Comparison of ENCODE assay signal across 1 cellular context in genomic region chr3:129688310-129688895, GRCh38.
A peak's percentile ranks its signal among the peaks of the same experiment; 100 is the strongest.
TF ChIP-seq lines count a peak whose summit lies in the region.

No MANE protein-coding gene starts in this region.

TF ChIP-seq in HepG2, 621 proteins besides CTCF, POLR2A, EP300 and RAD21 (continued from another document and continues in another):
- TF ChIP-seq ZBTB4 (CRISPR knock-in tag; IDR thresholded peaks at IDR 0.05; ENCODE audit: borderline replicate concordance): 0 out of 2 replicates have a peak, but pooled peaks have one; percentile 24
- TF ChIP-seq KDM5A (IDR thresholded peaks at IDR 0.05; ENCODE audit: borderline replicate concordance, low read length): peak; percentile 58; the same call in 1 of the 2 replicates
- TF ChIP-seq ZNF614 (CRISPR knock-in tag; IDR thresholded peaks at IDR 0.05; ENCODE audit: borderline replicate concordance): 0 out of 2 replicates have a peak, but pooled peaks have one; percentile 63
- no peak for TF ChIP-seq NR2F2 (IDR thresholded peaks at IDR 0.05; ENCODE audit: borderline replicate concordance, low read depth)
- TF ChIP-seq KDM2A (CRISPR knock-in tag; IDR thresholded peaks at IDR 0.05; ENCODE audit: borderline replicate concordance, low read depth): 0 out of 2 replicates have a peak, but pooled peaks have one; percentile 22
- no peak for TF ChIP-seq JUN (CRISPR knock-in tag; IDR thresholded peaks at IDR 0.05)
- no peak; the same call in 1 of the 2 replicates for TF ChIP-seq YEATS4 (CRISPR knock-in tag; IDR thresholded peaks at IDR 0.05; ENCODE audit: borderline replicate concordance)
- TF ChIP-seq SAP130 (CRISPR knock-in tag; IDR thresholded peaks at IDR 0.05; ENCODE audit: low read depth): peak; percentile 76
- TF ChIP-seq ARID4A (CRISPR knock-in tag; IDR thresholded peaks at IDR 0.05; ENCODE audit: borderline replicate concordance): peak; percentile 49; the same call in 1 of the 2 replicates
- 0 out of 2 replicates have a peak, but pooled peaks have one; percentile 24 for TF ChIP-seq ZNF335 (CRISPR knock-in tag; IDR thresholded peaks at IDR 0.05)
- TF ChIP-seq MED1 (CRISPR knock-in tag; IDR thresholded peaks at IDR 0.05): peak; percentile 58
- peak; percentile 18; the same call in 1 of the 2 replicates for TF ChIP-seq FOSL2 (CRISPR knock-in tag; IDR thresholded peaks at IDR 0.05)
- 0 out of 2 replicates have a peak, but pooled peaks have one; percentile 14 for TF ChIP-seq PPARG (CRISPR knock-in tag; conservative IDR thresholded peaks at IDR 0.05)
- TF ChIP-seq ZBTB38 (CRISPR knock-in tag; IDR thresholded peaks at IDR 0.05): peak; percentile 28; the same call in 1 of the 2 replicates
- no peak for TF ChIP-seq ETS1 (CRISPR knock-in tag; IDR thresholded peaks at IDR 0.05)
- TF ChIP-seq CBX5 (CRISPR knock-in tag; IDR thresholded peaks at IDR 0.05; ENCODE audit: borderline replicate concordance): 0 out of 2 replicates have a peak, but pooled peaks have one; percentile 45
- no peak for TF ChIP-seq RFXAP (CRISPR knock-in tag; IDR thresholded peaks at IDR 0.05; ENCODE audit: borderline replicate concordance)
- peak; percentile 4; the same call in 1 of the 2 replicates for TF ChIP-seq ZNF362 (CRISPR knock-in tag; IDR thresholded peaks at IDR 0.05; ENCODE audit: borderline replicate concordance)
- TF ChIP-seq HMG20B (CRISPR knock-in tag; conservative IDR thresholded peaks at IDR 0.05): 0 out of 2 replicates have a peak, but pooled peaks have one; percentile 39
- TF ChIP-seq TIGD3 (CRISPR knock-in tag; IDR thresholded peaks at IDR 0.05; ENCODE audit: borderline replicate concordance): 0 out of 2 replicates have a peak, but pooled peaks have one; percentile 52
- TF ChIP-seq MEIS2 (CRISPR knock-in tag; IDR thresholded peaks at IDR 0.05): 0 out of 2 replicates have a peak, but pooled peaks have one; percentile 10
- 0 out of 2 replicates have a peak, but pooled peaks have one; percentile 61 for TF ChIP-seq ZNF124 (CRISPR knock-in tag; IDR thresholded peaks at IDR 0.05)
- peak; percentile 31; the same call in 1 of the 2 replicates for TF ChIP-seq ZGPAT (CRISPR knock-in tag; IDR thresholded peaks at IDR 0.05)
- 0 out of 2 replicates have a peak, but pooled peaks have one; percentile 43 for TF ChIP-seq HNF1B (CRISPR knock-in tag; IDR thresholded peaks at IDR 0.05)
- TF ChIP-seq POGZ (CRISPR knock-in tag; IDR thresholded peaks at IDR 0.05): peak; percentile 19; the same call in 1 of the 2 replicates
- TF ChIP-seq ARID5B (CRISPR knock-in tag; IDR thresholded peaks at IDR 0.05): peak; percentile 15; the same call in 1 of the 2 replicates
- TF ChIP-seq LCORL (IDR thresholded peaks at IDR 0.05): no peak
- TF ChIP-seq LCORL (CRISPR knock-in tag; IDR thresholded peaks at IDR 0.05): 0 out of 2 replicates have a peak, but pooled peaks have one; percentile 25
- TF ChIP-seq ASH2L (IDR thresholded peaks at IDR 0.05; ENCODE audit: insufficient read length, low read depth, low read length): peak; percentile 59
- TF ChIP-seq MEF2D (CRISPR knock-in tag; IDR thresholded peaks at IDR 0.05): peak; percentile 62
- TF ChIP-seq ZBTB20 (CRISPR knock-in tag; IDR thresholded peaks at IDR 0.05; ENCODE audit: borderline replicate concordance, low read depth): peak; percentile 31; the same call in 1 of the 2 replicates
- no peak for TF ChIP-seq ZNF441 (CRISPR knock-in tag; IDR thresholded peaks at IDR 0.05; ENCODE audit: borderline replicate concordance)
- TF ChIP-seq ZNF800 (CRISPR knock-in tag; IDR thresholded peaks at IDR 0.05): no peak
- peak; percentile 26; the same call in 1 of the 2 replicates for TF ChIP-seq GFI1 (CRISPR knock-in tag; IDR thresholded peaks at IDR 0.05; ENCODE audit: borderline replicate concordance)
- TF ChIP-seq ZNF430 (CRISPR knock-in tag; IDR thresholded peaks at IDR 0.05): peak; percentile 49; the same call in 1 of the 2 replicates
- TF ChIP-seq ZNF501 (CRISPR knock-in tag; IDR thresholded peaks at IDR 0.05): peak; percentile 69
